Comparison of ENCODE assay signal across 9 cellular contexts in genomic region chr4:111960241-111960667, GRCh38.
DNase-seq lines count a peak whose midpoint lies in the region; ATAC-seq, FAIRE-seq and TF ChIP-seq lines count a peak whose summit lies in the region.
"Had no signal": no experiment of that assay in that cellular context is flagged by ENCODE, and none has a peak within 500 bp of the region (broad histone marks: within the 10 kb centered on the region; RNA-seq: fewer than 3 reads in every experiment).

No MANE protein-coding gene starts in this region.

- H3K4me3 ChIP-seq in fibroblast of the aortic adventitia (ENCODE audit: low read depth, low read length) = no peak overlapping the region

- ATAC-seq in GM21825 (IDR thresholded peaks at IDR 0.05; ENCODE audit: unreplicated experiment) (peak; percentile 97), HG03565 (IDR thresholded peaks at IDR 0.05; ENCODE audit: unreplicated experiment) (peak; percentile 86)

- peak; percentile 90 for FAIRE-seq in GM18507 (lab: Jason Lieb, UNC)
- FAIRE-seq: colon had no signal

- DNase-seq in GM18507 (ENCODE audit: extremely low spot score, insufficient read length, low read depth) (peak; percentile 32), fibroblast of the aortic adventitia (ENCODE audit: low read depth) (peak; percentile 43), NCI-H526 treated with DMSO at 0.1 percent for 48 hours (lab: John Stamatoyannopoulos, UW) (no peak), DMS 273 treated with DMSO at 0.1 percent for 48 hours (lab: John Stamatoyannopoulos, UW) (no peak), NCI-H446 treated with DMSO at 0.1 percent for 48 hours (lab: John Stamatoyannopoulos, UW) (no peak), AML-193 (lab: John Stamatoyannopoulos, UW) (no peak)

- TF ChIP-seq CTCF in fibroblast of the aortic adventitia (IDR thresholded peaks at IDR 0.05; ENCODE audit: insufficient read depth, low read length) = no peak

Comparison
In these comparisons a context has a peak if more than half of its experiments do, and no peak if none do; other contexts are left out.
1. DNase-seq: peak in GM18507 (single experiment) and fibroblast of the aortic adventitia (single experiment); none in NCI-H526 treated with DMSO at 0.1 percent for 48 hours (single experiment), DMS 273 treated with DMSO at 0.1 percent for 48 hours (single experiment), NCI-H446 treated with DMSO at 0.1 percent for 48 hours (single experiment) and AML-193 (0 of 2).